In genomic region chr21:38434913-38435533, GRCh38 we compare ENCODE assay signal across 15 cellular contexts.
DNase-seq lines count a peak whose midpoint lies in the region; ATAC-seq and TF ChIP-seq lines count a peak whose summit lies in the region.
"Had no signal": no experiment of that assay in that cellular context is flagged by ENCODE, and none has a peak within 500 bp of the region (broad histone marks: within the 10 kb centered on the region; RNA-seq: fewer than 3 reads in every experiment).

No MANE protein-coding gene starts in this region.

- no peaks in the 10 kb centered on the region for H3K9me3 ChIP-seq in cardiac muscle cell (ENCODE audit: low read depth)
- no peaks in the 10 kb centered on the region for H3K9me3 ChIP-seq in breast epithelium
- H3K9me3 ChIP-seq in uterus: no peaks in the 10 kb centered on the region
- H3K9me3 ChIP-seq: esophagus squamous epithelium, Peyer's patch had no signal

- TF ChIP-seq CTCF in cardiac muscle cell (IDR thresholded peaks at IDR 0.05; ENCODE audit: low read depth, low read length) (no peak), breast epithelium (IDR thresholded peaks at IDR 0.05) (no peak), uterus (IDR thresholded peaks at IDR 0.05) (no peak)

- in situ Hi-C loops in G401 (cut with HindIII; ENCODE audit: low sequenced_read_pairs): no loop called here

- H3K27ac ChIP-seq in cardiac muscle cell (no peak overlapping the region), breast epithelium (no peak overlapping the region), uterus (peak overlapping the region; percentile 45 to 57)
- H3K27ac ChIP-seq: Peyer's patch had no signal

- peaks cover 7% of the 10 kb centered on the region for H3K4me1 ChIP-seq in cardiac muscle cell (ENCODE audit: low read depth)
- no peaks in the 10 kb centered on the region for H3K4me1 ChIP-seq in breast epithelium
- H3K4me1 ChIP-seq in uterus: no peaks in the 10 kb centered on the region
- H3K4me1 ChIP-seq: Peyer's patch had no signal

- intact Hi-C loops in left ventricle myocardium superior (cut with micrococcal nuclease): no loop called here
- intact Hi-C loops in breast epithelium (cut with DNase I; ENCODE audit: low total_unique reads): no loop called here
- intact Hi-C loops in uterus (cut with DNase I; ENCODE audit: low total_unique reads): no loop called here

- TF ChIP-seq POLR2A in breast epithelium (IDR thresholded peaks at IDR 0.05) (no peak), uterus (IDR thresholded peaks at IDR 0.05) (no peak)

- ATAC-seq in left ventricle myocardium superior (no peak), HG02798 (IDR thresholded peaks at IDR 0.05; ENCODE audit: poor library complexity, unreplicated experiment) (no peak)
- ATAC-seq: activated CD4-positive, CD25-positive, alpha-beta regulatory T cell treated with anti-CD3 and anti-CD28 coated beads, Interleukin-2, amount 50 U/mL, for 24 hours had no signal

- DNase-seq in cardiac muscle cell (ENCODE audit: low read depth in 1 of 2, low spot score in 1 of 2): peak; percentile 24 to 54
- no peak for DNase-seq in left ventricle myocardium superior
- DNase-seq in breast epithelium (ENCODE audit: low spot score in 2 of 2): no peak
- DNase-seq in left kidney (ENCODE audit: low read depth, low spot score): peak; percentile 69
- no peak for DNase-seq in uterus
- no peak for DNase-seq in occipital lobe (lab: John Stamatoyannopoulos, UW)
- DNase-seq in G401 (ENCODE audit: low spot score): no peak
- DNase-seq: 8988T; activated naive CD4-positive, alpha-beta T cell treated with anti-CD3 and anti-CD28 coated beads, Interleukin-2, amount 50 U/mL, for 16 hours; esophagus squamous epithelium; mesendoderm; NCI-H187 treated with DMSO at 0.1 percent for 48 hours; Peyer's patch had no signal

- H3K4me3 ChIP-seq in cardiac muscle cell: no peak overlapping the region
- H3K4me3 ChIP-seq in breast epithelium: peak overlapping the region in 2 of 3 donors; percentile 8 to 20
- peak overlapping the region in 1 of 2 donors; percentile 26 for H3K4me3 ChIP-seq in uterus
- H3K4me3 ChIP-seq: Peyer's patch had no signal

- H3K36me3 ChIP-seq in cardiac muscle cell (no peaks in the 10 kb centered on the region), breast epithelium (no peaks in the 10 kb centered on the region), uterus (no peaks in the 10 kb centered on the region)
- H3K36me3 ChIP-seq: esophagus squamous epithelium, Peyer's patch had no signal

- no peaks in the 10 kb centered on the region for H3K27me3 ChIP-seq in cardiac muscle cell
- H3K27me3 ChIP-seq in breast epithelium: no peaks in the 10 kb centered on the region
- no peaks in the 10 kb centered on the region for H3K27me3 ChIP-seq in uterus
- H3K27me3 ChIP-seq: esophagus squamous epithelium, Peyer's patch had no signal

Comparison
In these comparisons a context has a peak if more than half of its experiments do, and no peak if none do; other contexts are left out.
1. DNase-seq: peak in cardiac muscle cell (2 of 2) and left kidney (single experiment); none in left ventricle myocardium superior (single experiment), breast epithelium (0 of 2), uterus (0 of 2), occipital lobe (single experiment) and G401 (single experiment).
2. H3K27ac ChIP-seq: peak in uterus (2 of 2); none in cardiac muscle cell (single experiment) and breast epithelium (0 of 2).